28 cellular contexts compared by ENCODE assay signal in genomic region chr10:83607959-83608745, GRCh38.
DNase-seq lines count a peak whose midpoint lies in the region; ATAC-seq, FAIRE-seq and TF ChIP-seq lines count a peak whose summit lies in the region.
"Had no signal": no experiment of that assay in that cellular context is flagged by ENCODE, and none has a peak within 500 bp of the region (broad histone marks: within the 10 kb centered on the region; RNA-seq: fewer than 3 reads in every experiment).

No MANE protein-coding gene starts in this region.

- H3K79me2 ChIP-seq in SK-N-SH (ENCODE audit: insufficient read depth) = no peaks in the 10 kb centered on the region
- H3K79me2 ChIP-seq in astrocyte (ENCODE audit: insufficient read depth, low read length) = no peaks in the 10 kb centered on the region

- H3K4me1 ChIP-seq in SK-N-SH (ENCODE audit: control insufficient read depth in 1 of 2, insufficient read depth in 2 of 2, low read depth in 1 of 2, low read length in 1 of 2) (peaks cover 3 to 8% of the 10 kb centered on the region in 2 experiments; a peak in 2 of 4 replicates), astrocyte (ENCODE audit: insufficient read depth, low read length) (peaks cover 57% of the 10 kb centered on the region), skeletal muscle satellite cell (ENCODE audit: control insufficient read depth, insufficient read depth, low read length) (peaks cover 16% of the 10 kb centered on the region)

- peak overlapping the region; percentile 8; the same call in 1 of the 2 replicates for H3K4me2 ChIP-seq in SK-N-SH
- H3K4me2 ChIP-seq in astrocyte (ENCODE audit: low read length) = peak overlapping the region; percentile 59
- peak overlapping the region; percentile 24 for H3K4me2 ChIP-seq in skeletal muscle satellite cell (ENCODE audit: low read length)

- H3K36me3 Mint-ChIP-seq in astrocyte (ENCODE audit: low read depth, unreplicated experiment) = no peaks in the 10 kb centered on the region
- H3K36me3 Mint-ChIP-seq in activated CD8-positive, alpha-beta memory T cell treated with anti-CD3 and anti-CD28 coated beads, Interleukin-2, amount 10 ng/mL, durations not matched to agents 7 days and 5 days = no peaks in the 10 kb centered on the region
- H3K36me3 Mint-ChIP-seq: naive thymus-derived CD8-positive, alpha-beta T cell had no signal

- H3K27ac Mint-ChIP-seq in astrocyte (ENCODE audit: unreplicated experiment) = no peak overlapping the region
- H3K27ac Mint-ChIP-seq in activated CD8-positive, alpha-beta memory T cell treated with anti-CD3 and anti-CD28 coated beads, Interleukin-2, amount 10 ng/mL, durations not matched to agents 7 days and 5 days = no peak overlapping the region
- H3K27ac Mint-ChIP-seq: activated T-cell treated with anti-CD3 and anti-CD28 coated beads, Interleukin-2, amount 50 U/mL, for 24 hours; CD4-positive, alpha-beta T cell; naive thymus-derived CD8-positive, alpha-beta T cell had no signal

- DNase-seq in SK-N-SH = no peak
- peak; percentile 85 for DNase-seq in astrocyte (ENCODE audit: low read depth)
- DNase-seq in fibroblast of pulmonary artery (ENCODE audit: low read depth) = peak; percentile 48
- no peak for DNase-seq in SKM-1 treated with dmso at 0.1 percent for 144 hours (lab: John Stamatoyannopoulos, UW; ENCODE audit: unreplicated experiment)
- DNase-seq in activated CD8-positive, alpha-beta memory T cell treated with anti-CD3 and anti-CD28 coated beads, Interleukin-2, amount 10 ng/mL, durations not matched to agents 7 days and 5 days = no peak
- DNase-seq in GOT3 (lab: John Stamatoyannopoulos, UW) = no peak
- DNase-seq: activated CD4-positive, alpha-beta T cell treated with anti-CD3 and anti-CD28 coated beads for 4 hours; activated CD8-positive, alpha-beta memory T cell treated with anti-CD3 and anti-CD28 coated beads for 24 hours; activated gamma-delta T cell treated with Interleukin-2 at 50 U/mL for 16 hours; activated T-cell treated with anti-CD3 and anti-CD28 coated beads, Interleukin-2, amount 50 U/mL, for 24 hours; CD4-positive, alpha-beta T cell; HCEC 1CT; KBM-7; kidney; MV-4-11; naive thymus-derived CD8-positive, alpha-beta T cell; NCI-H1436 treated with DMSO at 0.1 percent for 48 hours; NCI-H446 treated with DMSO at 0.1 percent for 48 hours; RPMI8226; small intestine; stimulated activated CD4-positive, alpha-beta T cell treated with anti-CD3 and anti-CD28 coated beads, Interleukin-1b, Interleukin-23, amount 100 ng/mL, for 48 hours; stimulated activated CD8-positive, alpha-beta memory T cell treated with anti-CD3 and anti-CD28 coated beads, Interleukin-4, amount 100 ng/mL, for 48 hours; stimulated activated naive CD8-positive, alpha-beta T cell treated with anti-CD3 and anti-CD28 coated beads, Interleukin-15, amount 100 ng/mL, for 72 hours; thyroid gland had no signal

- 56% methylated on average over 7 of the region's 7 CpGs for whole genome bisulfite sequencing in SK-N-SH (ENCODE audit: low lambda C conversion rate)

- peaks cover 47% of the 10 kb centered on the region for H3K4me1 Mint-ChIP-seq in astrocyte (ENCODE audit: low read depth, unreplicated experiment)
- peaks cover 11% of the 10 kb centered on the region for H3K4me1 Mint-ChIP-seq in activated CD8-positive, alpha-beta memory T cell treated with anti-CD3 and anti-CD28 coated beads, Interleukin-2, amount 10 ng/mL, durations not matched to agents 7 days and 5 days
- H3K4me1 Mint-ChIP-seq: naive thymus-derived CD8-positive, alpha-beta T cell; stimulated activated naive CD8-positive, alpha-beta T cell treated with anti-CD3 and anti-CD28 coated beads, Interleukin-15, amount 100 ng/mL, for 72 hours had no signal

- no peak for TF ChIP-seq RAD21 in SK-N-SH (IDR thresholded peaks at IDR 0.05; ENCODE audit: low read length)

- H3K27me3 ChIP-seq in SK-N-SH (ENCODE audit: insufficient read depth) = no peaks in the 10 kb centered on the region
- no peaks in the 10 kb centered on the region for H3K27me3 ChIP-seq in astrocyte (ENCODE audit: insufficient read depth, low read length)
- H3K27me3 ChIP-seq in skeletal muscle satellite cell (ENCODE audit: control insufficient read depth, insufficient read depth, low read length) = no peaks in the 10 kb centered on the region
- H3K27me3 ChIP-seq: cardiac muscle cell, thyroid gland had no signal

- H3K9me3 ChIP-seq in SK-N-SH (no peaks in the 10 kb centered on the region), astrocyte (ENCODE audit: insufficient read depth, low read depth, low read length) (no peaks in the 10 kb centered on the region), skeletal muscle satellite cell (replicated peaks; ENCODE audit: low read length) (no peaks in the 10 kb centered on the region)
- H3K9me3 ChIP-seq: thyroid gland had no signal

- no peaks in the 10 kb centered on the region for H3K9me2 ChIP-seq in SK-N-SH

- POLR2A ChIA-PET in SK-N-SH (lab: Yijun Ruan, JAX) = no interaction called here

- no peaks in the 10 kb centered on the region for H3K27me3 Mint-ChIP-seq in astrocyte (ENCODE audit: low read depth, unreplicated experiment)
- no peaks in the 10 kb centered on the region for H3K27me3 Mint-ChIP-seq in activated CD8-positive, alpha-beta memory T cell treated with anti-CD3 and anti-CD28 coated beads, Interleukin-2, amount 10 ng/mL, durations not matched to agents 7 days and 5 days
- H3K27me3 Mint-ChIP-seq: activated T-cell treated with anti-CD3 and anti-CD28 coated beads, Interleukin-2, amount 50 U/mL, for 24 hours; CD4-positive, alpha-beta T cell; stimulated activated naive CD8-positive, alpha-beta T cell treated with anti-CD3 and anti-CD28 coated beads, Interleukin-15, amount 100 ng/mL, for 72 hours had no signal

- H2AFZ ChIP-seq in SK-N-SH (ENCODE audit: low read depth) (no peak overlapping the region), astrocyte (ENCODE audit: low read depth, low read length) (no peak overlapping the region)

- TF ChIP-seq EP300 in SK-N-SH (IDR thresholded peaks at IDR 0.05; ENCODE audit: borderline replicate concordance in 1 of 2, low read depth in 1 of 2, low read length in 1 of 2) = no peak

- peaks cover 2% of the 10 kb centered on the region for H3K9me3 Mint-ChIP-seq in astrocyte (ENCODE audit: unreplicated experiment)
- peaks cover 3% of the 10 kb centered on the region for H3K9me3 Mint-ChIP-seq in activated CD8-positive, alpha-beta memory T cell treated with anti-CD3 and anti-CD28 coated beads, Interleukin-2, amount 10 ng/mL, durations not matched to agents 7 days and 5 days (ENCODE audit: low read depth)
- H3K9me3 Mint-ChIP-seq: CD4-positive, alpha-beta T cell had no signal

- H3K36me3 ChIP-seq in SK-N-SH (replicated peaks in 1 of 2; ENCODE audit: control insufficient read depth in 1 of 2, insufficient read depth in 2 of 2, low read length in 1 of 2) (no peaks in the 10 kb centered on the region), astrocyte (ENCODE audit: insufficient read depth, low read length) (no peaks in the 10 kb centered on the region), skeletal muscle satellite cell (ENCODE audit: insufficient read depth, low read length) (no peaks in the 10 kb centered on the region)
- H3K36me3 ChIP-seq: cardiac muscle cell, thyroid gland had no signal

- no peak overlapping the region for H3K4me3 Mint-ChIP-seq in astrocyte (ENCODE audit: unreplicated experiment)
- H3K4me3 Mint-ChIP-seq in activated CD8-positive, alpha-beta memory T cell treated with anti-CD3 and anti-CD28 coated beads, Interleukin-2, amount 10 ng/mL, durations not matched to agents 7 days and 5 days = no peak overlapping the region
- H3K4me3 Mint-ChIP-seq: activated T-cell treated with anti-CD3 and anti-CD28 coated beads, Interleukin-2, amount 50 U/mL, for 24 hours; CD4-positive, alpha-beta T cell; naive thymus-derived CD8-positive, alpha-beta T cell; stimulated activated naive CD8-positive, alpha-beta T cell treated with anti-CD3 and anti-CD28 coated beads, Interleukin-15, amount 100 ng/mL, for 72 hours had no signal

- 0 out of 2 replicates have a peak, but pooled peaks have one; percentile 10 for TF ChIP-seq CTCF in SK-N-SH (IDR thresholded peaks at IDR 0.05)
- TF ChIP-seq CTCF in astrocyte (IDR thresholded peaks at IDR 0.05; ENCODE audit: insufficient read depth, low read depth, low read length) = no peak
- TF ChIP-seq CTCF in fibroblast of pulmonary artery (IDR thresholded peaks at IDR 0.05; ENCODE audit: low read length, missing control alignments) = no peak

- H3K4me3 ChIP-seq in SK-N-SH (ENCODE audit: low read depth in 2 of 2, low read length in 1 of 2) (no peak overlapping the region), astrocyte (ENCODE audit: insufficient read depth, low read depth, low read length) (peak overlapping the region; percentile 15), fibroblast of pulmonary artery (replicated peaks; ENCODE audit: low read depth, low read length) (no peak overlapping the region), skeletal muscle satellite cell (ENCODE audit: low read length) (no peak overlapping the region)
- H3K4me3 ChIP-seq: cardiac muscle cell, thyroid gland had no signal

- peak; percentile 43 for FAIRE-seq in astrocyte (lab: Jason Lieb, UNC)
- FAIRE-seq: kidney, small intestine had no signal

- H3F3A ChIP-seq in SK-N-SH (replicated peaks; ENCODE audit: insufficient read depth) = no peaks in the 10 kb centered on the region

- no peaks in the 10 kb centered on the region for H4K20me1 ChIP-seq in SK-N-SH (ENCODE audit: insufficient read depth)
- no peaks in the 10 kb centered on the region for H4K20me1 ChIP-seq in astrocyte (ENCODE audit: insufficient read depth, low read length)

- H3K9ac ChIP-seq in SK-N-SH (no peak overlapping the region), astrocyte (ENCODE audit: low read length) (peak overlapping the region; percentile 0), skeletal muscle satellite cell (ENCODE audit: low read depth, low read length) (no peak overlapping the region)

- no peak for ATAC-seq in SK-N-SH treated with all-trans-retinoic acid at 6 μM for 48 hours
- ATAC-seq in activated CD8-positive, alpha-beta memory T cell treated with anti-CD3 and anti-CD28 coated beads, Interleukin-2, amount 10 ng/mL, durations not matched to agents 7 days and 5 days = no peak
- ATAC-seq: naive thymus-derived CD8-positive, alpha-beta T cell; stimulated activated naive CD8-positive, alpha-beta T cell treated with anti-CD3 and anti-CD28 coated beads, Interleukin-15, amount 100 ng/mL, for 72 hours had no signal

- CTCF ChIA-PET in SK-N-SH (lab: Yijun Ruan, JAX) = no interaction called here
- CTCF ChIA-PET in activated CD8-positive, alpha-beta memory T cell treated with anti-CD3 and anti-CD28 coated beads, Interleukin-2, amount 10 ng/mL, durations not matched to agents 7 days and 5 days (lab: Charles Lee) = no interaction called here

- H3K27ac ChIP-seq in SK-N-SH (ENCODE audit: low read depth in 2 of 2, low read length in 1 of 2) = no peak overlapping the region
- peak overlapping the region; percentile 38 for H3K27ac ChIP-seq in astrocyte (ENCODE audit: low read depth, low read length)
- H3K27ac ChIP-seq: 22Rv1, cardiac muscle cell, thyroid gland had no signal

Comparison
In these comparisons a context has a peak if more than half of its experiments do, and no peak if none do; other contexts are left out.
1. DNase-seq: peak in astrocyte (single experiment) and fibroblast of pulmonary artery (single experiment); none in SK-N-SH (single experiment), SKM-1 treated with dmso at 0.1 percent for 144 hours (single experiment), activated CD8-positive, alpha-beta memory T cell treated with anti-CD3 and anti-CD28 coated beads, Interleukin-2, amount 10 ng/mL, durations not matched to agents 7 days and 5 days (single experiment) and GOT3 (single experiment).
2. H3K4me2 ChIP-seq: peak in every context shown above with its lines; median percentile 59 in astrocyte; 24 in skeletal muscle satellite cell; 8 in SK-N-SH.